ENCODE assay signal across 11 cellular contexts in genomic region chr4:117400039-117400835, GRCh38.
A peak's percentile ranks its signal among the peaks of the same experiment; 100 is the strongest.
DNase-seq lines count a peak whose midpoint lies in the region; ATAC-seq lines count a peak whose summit lies in the region.
"Had no signal": no experiment of that assay in that cellular context is flagged by ENCODE, and none has a peak within 500 bp of the region (broad histone marks: within the 10 kb centered on the region; RNA-seq: fewer than 3 reads in every experiment).

No MANE protein-coding gene starts in this region.

- no peak overlapping the region for H3K14ac ChIP-seq in trophoblast cell (ENCODE audit: low read length)

- H3K36me3 ChIP-seq in trophoblast cell (ENCODE audit: control insufficient read depth in 1 of 2, insufficient read depth in 2 of 2, low read length in 2 of 2): no peaks in the 10 kb centered on the region
- H3K36me3 ChIP-seq: thoracic aorta had no signal

- DNase-seq in RKO (ENCODE audit: low spot score): peak; percentile 80
- peak; percentile 17 for DNase-seq in fibroblast of gingiva (ENCODE audit: low read depth)
- peak; percentile 8 to 61 for DNase-seq in trophoblast cell
- no peak for DNase-seq in activated naive CD4-positive, alpha-beta T cell treated with anti-CD3 and anti-CD28 coated beads, Interleukin-2, amount 50 U/mL, for 72 hours (ENCODE audit: low spot score in 2 of 2)
- no peak for DNase-seq in NCI-H446 (lab: John Stamatoyannopoulos, UW)
- DNase-seq: activated T-cell treated with anti-CD3 and anti-CD28 coated beads, Interleukin-2, amount 50 U/mL, for 1 hour; NCI-H1048 had no signal

- no peak overlapping the region for H2AFZ ChIP-seq in trophoblast cell (ENCODE audit: insufficient read depth, low read length, poor library complexity)

- no peak overlapping the region for H3K23ac ChIP-seq in trophoblast cell (ENCODE audit: low read length)

- H2BK12ac ChIP-seq in trophoblast cell (ENCODE audit: low read length): no peak overlapping the region

- no peak overlapping the region for H3K4me2 ChIP-seq in trophoblast cell (ENCODE audit: low read length)

- H4K91ac ChIP-seq in trophoblast cell (ENCODE audit: low read depth, low read length): no peak overlapping the region

- H3K36me3 Mint-ChIP-seq in activated naive CD4-positive, alpha-beta T cell treated with anti-CD3 and anti-CD28 coated beads, Interleukin-2, amount 50 U/mL, for 72 hours: no peaks in the 10 kb centered on the region

- no peak overlapping the region for H2BK120ac ChIP-seq in trophoblast cell (ENCODE audit: insufficient read depth, low read length, poor library complexity)

- no peak overlapping the region for H3K27ac Mint-ChIP-seq in activated naive CD4-positive, alpha-beta T cell treated with anti-CD3 and anti-CD28 coated beads, Interleukin-2, amount 50 U/mL, for 72 hours

- peaks cover 0 to 12% of the 10 kb centered on the region in 2 donors for H3K9me3 Mint-ChIP-seq in activated naive CD4-positive, alpha-beta T cell treated with anti-CD3 and anti-CD28 coated beads, Interleukin-2, amount 50 U/mL, for 72 hours

- peak overlapping the region; percentile 17 for H3K27ac ChIP-seq in trophoblast cell (ENCODE audit: low read depth, low read length)
- H3K27ac ChIP-seq: thoracic aorta had no signal

- H3K9ac ChIP-seq in trophoblast cell (ENCODE audit: low read length): no peak overlapping the region

- H3K79me1 ChIP-seq in trophoblast cell (ENCODE audit: low read length): peaks cover 4% of the 10 kb centered on the region

- H3K18ac ChIP-seq in trophoblast cell (ENCODE audit: low read length): no peak overlapping the region

- H3K4me3 ChIP-seq in trophoblast cell (ENCODE audit: low read depth, low read length): no peak overlapping the region
- H3K4me3 ChIP-seq: thoracic aorta had no signal

- peak; percentile 80 for ATAC-seq in GM18868 (IDR thresholded peaks at IDR 0.05; ENCODE audit: unreplicated experiment)
- ATAC-seq in activated naive CD4-positive, alpha-beta T cell treated with anti-CD3 and anti-CD28 coated beads, Interleukin-2, amount 50 U/mL, for 72 hours: no peak
- no peak for ATAC-seq in GM18520 (IDR thresholded peaks at IDR 0.05; ENCODE audit: unreplicated experiment)
- ATAC-seq in HG02973 (IDR thresholded peaks at IDR 0.05; ENCODE audit: unreplicated experiment): no peak

- H3K27me3 ChIP-seq in trophoblast cell (ENCODE audit: insufficient read depth, low read length): no peaks in the 10 kb centered on the region

- H2AK5ac ChIP-seq in trophoblast cell (ENCODE audit: low read length): no peak overlapping the region

- H3K4me1 ChIP-seq in trophoblast cell (ENCODE audit: control insufficient read depth in 1 of 2, insufficient read depth in 2 of 2, low read length in 2 of 2): peaks cover 6% of the 10 kb centered on the region in 2 experiments

- no peak overlapping the region for H2BK5ac ChIP-seq in trophoblast cell (ENCODE audit: low read depth, low read length, poor library complexity)

- H3K9me3 ChIP-seq in trophoblast cell (ENCODE audit: insufficient read depth, low read depth, low read length): no peaks in the 10 kb centered on the region
- H3K9me3 ChIP-seq: thoracic aorta had no signal

- no peaks in the 10 kb centered on the region for H3K79me2 ChIP-seq in trophoblast cell (ENCODE audit: control insufficient read depth, insufficient read depth, low read length, poor library complexity)

- H4K12ac ChIP-seq in trophoblast cell (ENCODE audit: low read depth, low read length): no peak overlapping the region

- no peak overlapping the region for H3K4ac ChIP-seq in trophoblast cell (ENCODE audit: low read depth, low read length)

- H4K8ac ChIP-seq in trophoblast cell (ENCODE audit: low read depth, low read length): no peak overlapping the region

Comparison
In these comparisons a context has a peak if more than half of its experiments do, and no peak if none do; other contexts are left out.
1. DNase-seq: peak in RKO (single experiment), fibroblast of gingiva (single experiment) and trophoblast cell (2 of 2); none in activated naive CD4-positive, alpha-beta T cell treated with anti-CD3 and anti-CD28 coated beads, Interleukin-2, amount 50 U/mL, for 72 hours (0 of 2) and NCI-H446 (0 of 2).